In the genomic region with DNA sequence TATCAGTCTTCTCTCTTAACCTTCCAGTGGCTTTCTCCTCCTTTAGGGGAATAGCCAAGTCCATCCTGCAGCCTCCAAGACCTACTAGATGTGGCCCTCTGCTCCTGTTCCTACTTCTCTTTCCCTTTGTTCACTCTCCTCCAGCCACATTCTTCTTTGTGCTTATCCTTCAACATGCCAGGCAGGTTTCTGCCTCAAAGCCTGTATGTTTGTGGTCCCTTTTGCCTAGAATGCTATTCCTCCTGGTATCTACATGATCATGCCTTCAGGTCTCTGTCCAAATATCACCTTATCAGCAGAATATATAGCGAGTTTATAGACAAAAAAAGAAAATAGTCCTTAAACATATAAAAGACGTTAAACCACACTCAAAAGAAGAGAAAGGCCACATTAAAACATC, we compare ENCODE assay signal across 36 cellular contexts. TPM values are rescaled to one million over a fixed set of nuclear protein-coding genes. Genes with fewer than 3 reads are reported as not detected.
"Had no signal": no experiment of that assay in that cellular context is flagged by ENCODE, and none has a peak within 500 bp of the region (broad histone marks: within the 10 kb centered on the region; RNA-seq: fewer than 3 reads in every experiment).

No MANE protein-coding gene starts in this region.

- H3K27ac ChIP-seq: neutrophil, ovary, parathyroid adenoma, psoas muscle, skin epidermis, spleen, suprapubic skin, testis, tibial artery, transverse colon, upper lobe of left lung, vagina had no signal

- H3K4me3 ChIP-seq: ovary, psoas muscle, skin epidermis, smooth muscle cell, spleen, suprapubic skin, testis, tibial artery, transverse colon, upper lobe of left lung, vagina had no signal

- H3K4me2 ChIP-seq: smooth muscle cell had no signal

- H3K9me3 ChIP-seq: neutrophil, ovary, psoas muscle, suprapubic skin, testis, tibial artery, transverse colon, upper lobe of left lung, vagina had no signal

- DNase-seq: naive thymus-derived CD8-positive, alpha-beta T cell; nephron progenitor cell; nucleus accumbens; ovary; posterior cingulate gyrus; psoas muscle; right cardiac atrium; spleen; stimulated activated CD4-positive, alpha-beta T cell treated with anti-CD3 and anti-CD28 coated beads, Interleukin-12 subunit alpha, Interleukin-12 subunit beta, amount 100 ng/mL, for 4 hours; stimulated activated CD4-positive, alpha-beta T cell treated with anti-CD3 and anti-CD28 coated beads, Interleukin-1b, Interleukin-23, amount 100 ng/mL, for 48 hours; stimulated activated CD4-positive, alpha-beta T cell treated with anti-CD3 and anti-CD28 coated beads, Interleukin-4, amount 100 ng/mL, for 1 hour; stimulated activated CD4-positive, alpha-beta T cell treated with anti-CD3 and anti-CD28 coated beads, Interleukin-4, amount 100 ng/mL, for 4 hours; stimulated activated CD8-positive, alpha-beta memory T cell treated with anti-CD3 and anti-CD28 coated beads, Interleukin-4, amount 100 ng/mL, for 48 hours; stimulated activated naive CD4-positive, alpha-beta T cell; stimulated activated naive CD8-positive, alpha-beta T cell treated with anti-CD3 and anti-CD28 coated beads, Interleukin-15, amount 100 ng/mL, for 72 hours; stimulated activated naive CD8-positive, alpha-beta T cell treated with anti-CD3 and anti-CD28 coated beads, Interleukin-15, Interleukin-2, amounts not matched to agents 100 U/mL and 50 U/mL, for 24 hours; substantia nigra; testis; tibial artery; transverse colon; upper lobe of left lung had no signal

- FAIRE-seq: urothelium cell line had no signal

- H3K36me3 ChIP-seq: neutrophil, ovary, spleen, suprapubic skin, transverse colon, upper lobe of left lung, vagina had no signal

- H3K9ac ChIP-seq: parathyroid adenoma had no signal

- H3K79me2 ChIP-seq: parathyroid adenoma had no signal

- H2AFZ ChIP-seq: parathyroid adenoma had no signal

- ATAC-seq: naive thymus-derived CD8-positive, alpha-beta T cell; natural killer cell treated with Interleukin-12 subunit alpha and Interleukin-12 subunit beta and Interleukin-15 and Interleukin-18, amount 100 ng/mL, for 72 hours; psoas muscle; right cardiac atrium; sciatic nerve; stimulated activated memory B cell treated with anti-CD40 and anti-IgM and Interleukin-4, amounts not matched to agents 10 μg/mL and 1 μg/mL and 100 μg/mL, for 72 hours; stimulated activated naive CD8-positive, alpha-beta T cell treated with anti-CD3 and anti-CD28 coated beads, Interleukin-15, amount 100 ng/mL, for 72 hours; stimulated activated naive CD8-positive, alpha-beta T cell treated with anti-CD3 and anti-CD28 coated beads, Interleukin-15, Interleukin-2, amounts not matched to agents 100 U/mL and 50 U/mL, for 24 hours had no signal

- H3K27me3 ChIP-seq: neutrophil, ovary, spleen, suprapubic skin, testis, tibial artery, transverse colon, upper lobe of left lung, vagina had no signal

- H3K4me1 ChIP-seq: parathyroid adenoma, psoas muscle, spleen, suprapubic skin, testis, tibial artery, transverse colon, upper lobe of left lung, vagina had no signal

RNA-seq across cellular contexts. Expression of a gene that starts 5.5 kb away (rescaled TPM):
- total RNA-seq: naive thymus-derived CD8-positive, alpha-beta T cell; natural killer cell treated with Interleukin-12 subunit alpha and Interleukin-12 subunit beta and Interleukin-15 and Interleukin-18, amount 100 ng/mL, for 72 hours; neural crest cell; omental fat pad; ovary; progenitor cell of endocrine pancreas; psoas muscle; renal cortical epithelial cell; right cardiac atrium; sciatic nerve; smooth muscle cell; spleen; transverse colon; upper lobe of left lung; ureter; vagina had no signal
- polyA plus RNA-seq: naive thymus-derived CD8-positive, alpha-beta T cell; ovary; right cardiac atrium; smooth muscle cell; spleen had no signal

RNA-seq across cellular contexts. Expression of a gene that starts 51.0 kb away (rescaled TPM):
- total RNA-seq: vagina had no signal
